ENCODE assay signal across 3 cellular contexts in the genomic region with DNA sequence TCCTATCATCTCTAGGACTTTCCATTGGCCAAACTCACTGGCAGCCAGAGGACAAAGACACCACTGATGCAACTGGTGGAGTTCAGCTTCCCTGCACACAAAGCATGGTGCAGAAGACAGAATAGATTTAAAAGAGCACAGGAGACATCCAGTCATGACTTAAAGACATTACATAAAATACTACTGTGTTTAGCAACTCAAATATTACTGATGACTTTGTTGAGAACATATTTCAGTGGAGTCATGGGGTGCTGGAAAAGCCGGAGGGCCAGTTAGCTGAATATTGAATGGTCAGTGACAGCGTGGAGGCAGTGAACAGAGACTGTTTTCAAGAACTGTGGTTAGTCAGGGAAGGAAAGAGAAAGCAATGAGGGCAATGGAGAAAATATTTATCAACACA.
"Had no signal": no experiment of that assay in that cellular context is flagged by ENCODE, and none has a peak within 500 bp of the region (broad histone marks: within the 10 kb centered on the region; RNA-seq: fewer than 3 reads in every experiment).

No MANE protein-coding gene starts in this region.

- H3K4me3 ChIP-seq: GM12878 had no signal

- DNase-seq: GDM1, GF-D8 had no signal
